In the genomic region with DNA sequence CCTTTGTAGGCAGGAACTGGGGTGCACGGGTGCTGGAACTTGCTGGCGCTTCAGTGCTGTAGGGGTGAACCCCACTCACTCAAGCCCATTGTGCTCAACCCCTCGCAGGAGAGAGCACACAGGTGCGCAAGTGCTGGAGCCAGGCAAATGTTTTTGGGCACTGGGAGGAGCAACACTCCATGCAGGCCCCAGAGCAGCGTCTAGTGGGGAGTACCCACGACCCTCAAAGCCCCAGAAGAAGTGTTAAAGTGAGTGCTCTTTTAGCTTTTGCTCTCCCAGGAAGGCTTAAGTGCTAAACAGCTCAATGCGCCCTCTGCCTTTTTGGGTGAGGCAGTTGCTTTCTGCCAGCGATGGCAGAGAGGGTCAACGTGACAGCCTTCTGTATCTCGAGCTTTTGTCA, we compare ENCODE assay signal across 23 cellular contexts.
DNase-seq lines count a peak whose midpoint lies in the region; ATAC-seq and TF ChIP-seq lines count a peak whose summit lies in the region.
"Had no signal": no experiment of that assay in that cellular context is flagged by ENCODE, and none has a peak within 500 bp of the region (broad histone marks: within the 10 kb centered on the region; RNA-seq: fewer than 3 reads in every experiment).

No MANE protein-coding gene starts in this region.

- H3K4me1 ChIP-seq in cardiac muscle cell (ENCODE audit: low read depth) (peaks cover 11% of the 10 kb centered on the region), tibial artery (no peaks in the 10 kb centered on the region)
- H3K4me1 ChIP-seq: BLaER1 treated with 17β-estradiol and CSF1 and Interleukin-3, amounts not matched to agents 10 nM and 100 nM had no signal

- H3K4me3 Mint-ChIP-seq in chondrocyte (ENCODE audit: unreplicated experiment), result no peak overlapping the region
- no peak overlapping the region for H3K4me3 Mint-ChIP-seq in mesothelial cell of epicardium
- H3K4me3 Mint-ChIP-seq: CD4-positive, alpha-beta memory T cell had no signal

- H3K9me3 Mint-ChIP-seq in chondrocyte (ENCODE audit: low read depth), result peaks cover 22% of the 10 kb centered on the region
- H3K9me3 Mint-ChIP-seq in mesothelial cell of epicardium, result peaks cover 37% of the 10 kb centered on the region

- H3K27me3 Mint-ChIP-seq in chondrocyte (ENCODE audit: low read depth) (no peaks in the 10 kb centered on the region), mesothelial cell of epicardium (ENCODE audit: low read depth) (no peaks in the 10 kb centered on the region)
- H3K27me3 Mint-ChIP-seq: CD4-positive, alpha-beta memory T cell had no signal

- DNase-seq in cardiac muscle cell (ENCODE audit: low read depth in 1 of 2, low spot score in 1 of 2) (no peak), left ventricle myocardium superior (no peak), chondrocyte (ENCODE audit: low spot score) (peak; percentile 47), mesothelial cell of epicardium (ENCODE audit: low spot score in 2 of 2, unreplicated experiment in 2 of 2) (no peak), tibial artery (no peak), pons (ENCODE audit: low spot score) (no peak), NCI-H128 (lab: John Stamatoyannopoulos, UW; ENCODE audit: unreplicated experiment) (no peak), inferior parietal cortex (ENCODE audit: extremely low spot score) (no peak)
- DNase-seq: CD4-positive, alpha-beta memory T cell; GM23248; NCI-H1105 treated with DMSO at 0.1 percent for 48 hours; NCI-H1694; NCI-H2081; NCI-H2171; NCI-H345; NCI-H524 treated with DMSO at 0.1 percent for 48 hours; NCI-H82; OCI-M1; Right ventricle myocardium superior had no signal

- H3K27ac ChIP-seq in cardiac muscle cell (peak overlapping the region; percentile 91), tibial artery (no peak overlapping the region)
- H3K27ac ChIP-seq: 22Rv1; BLaER1 treated with 17β-estradiol and CSF1 and Interleukin-3, amounts not matched to agents 10 nM and 100 nM; GM23248; KMS-11; SK-N-MC had no signal

- no peaks in the 10 kb centered on the region for H3K9me3 ChIP-seq in cardiac muscle cell (ENCODE audit: low read depth)
- H3K9me3 ChIP-seq in tibial artery, result peaks cover 0 to 11% (median 0%) of the 10 kb centered on the region in 3 donors
- H3K9me3 ChIP-seq: BLaER1 treated with 17β-estradiol and CSF1 and Interleukin-3, amounts not matched to agents 10 nM and 100 nM had no signal

- peaks cover 10% of the 10 kb centered on the region for H3K4me1 Mint-ChIP-seq in chondrocyte (ENCODE audit: low read depth)
- H3K4me1 Mint-ChIP-seq in mesothelial cell of epicardium, result peaks cover 17% of the 10 kb centered on the region
- H3K4me1 Mint-ChIP-seq: CD4-positive, alpha-beta memory T cell had no signal

- H3K36me3 Mint-ChIP-seq in chondrocyte (ENCODE audit: low read depth), result no peaks in the 10 kb centered on the region
- H3K36me3 Mint-ChIP-seq in mesothelial cell of epicardium, result peaks cover 9% of the 10 kb centered on the region
- H3K36me3 Mint-ChIP-seq: CD4-positive, alpha-beta memory T cell had no signal

- H3K36me3 ChIP-seq in cardiac muscle cell (no peaks in the 10 kb centered on the region), tibial artery (no peaks in the 10 kb centered on the region)
- H3K36me3 ChIP-seq: BLaER1 treated with 17β-estradiol and CSF1 and Interleukin-3, amounts not matched to agents 10 nM and 100 nM had no signal

- intact Hi-C loops in left ventricle myocardium superior (cut with micrococcal nuclease), result no loop called here
- intact Hi-C loops in tibial artery (cut with DNase I; ENCODE audit: low total_unique reads), result no loop called here

- ATAC-seq in left ventricle myocardium superior, result no peak

- TF ChIP-seq CTCF in cardiac muscle cell (IDR thresholded peaks at IDR 0.05; ENCODE audit: low read depth, low read length), result no peak
- no peak for TF ChIP-seq CTCF in chondrocyte (IDR thresholded peaks at IDR 0.05)
- TF ChIP-seq CTCF in mesothelial cell of epicardium (IDR thresholded peaks at IDR 0.05; ENCODE audit: unreplicated experiment), result no peak
- no peak for TF ChIP-seq CTCF in tibial artery (IDR thresholded peaks at IDR 0.05)

- H3K27me3 ChIP-seq in cardiac muscle cell, result no peaks in the 10 kb centered on the region
- no peaks in the 10 kb centered on the region for H3K27me3 ChIP-seq in tibial artery
- H3K27me3 ChIP-seq: BLaER1 treated with 17β-estradiol and CSF1 and Interleukin-3, amounts not matched to agents 10 nM and 100 nM had no signal

- H3K27ac Mint-ChIP-seq in chondrocyte (ENCODE audit: unreplicated experiment), result no peak overlapping the region
- H3K27ac Mint-ChIP-seq in mesothelial cell of epicardium, result peak overlapping the region; percentile 83
- H3K27ac Mint-ChIP-seq: CD4-positive, alpha-beta memory T cell had no signal

- H3K4me3 ChIP-seq in cardiac muscle cell, result no peak overlapping the region
- H3K4me3 ChIP-seq in tibial artery, result no peak overlapping the region
- H3K4me3 ChIP-seq: BLaER1 treated with 17β-estradiol and CSF1 and Interleukin-3, amounts not matched to agents 10 nM and 100 nM; GM23248; SK-N-MC had no signal
